In genomic region chr16:23452221-23452571, GRCh38 we compare ENCODE assay signal across 7 cellular contexts. TPM values are rescaled to one million over a fixed set of nuclear protein-coding genes. Genes with fewer than 3 reads are reported as not detected.
A peak's percentile ranks its signal among the peaks of the same experiment; 100 is the strongest.
DNase-seq lines count a peak whose midpoint lies in the region; ATAC-seq, FAIRE-seq and TF ChIP-seq lines count a peak whose summit lies in the region.

No MANE protein-coding gene starts in this region.

- peaks cover 14% of the 10 kb centered on the region for H3K79me2 ChIP-seq in keratinocyte (ENCODE audit: control insufficient read depth, insufficient read depth, low read length)

- H2AFZ ChIP-seq in keratinocyte (ENCODE audit: control insufficient read depth, low read length), result peak overlapping the region; percentile 100

- H3K4me2 ChIP-seq in keratinocyte (ENCODE audit: control insufficient read depth, extremely low read depth, insufficient read depth, low read depth, low read length), result peak overlapping the region; percentile 82

- H3K4me1 ChIP-seq in HUES64 (ENCODE audit: insufficient read depth, low read length), result peaks cover 7% of the 10 kb centered on the region
- H3K4me1 ChIP-seq in keratinocyte (ENCODE audit: control insufficient read depth, extremely low read depth, insufficient read depth, low read length), result peaks cover 5% of the 10 kb centered on the region
- peaks cover 6 to 30% (median 22%) of the 10 kb centered on the region in 5 donors for H3K4me1 ChIP-seq in subcutaneous abdominal adipose tissue (ENCODE audit: control insufficient read depth in 5 of 5, insufficient read depth in 5 of 5, low read length in 5 of 5)

- H3K9ac ChIP-seq in HUES64 (ENCODE audit: low read depth, low read length) (peak overlapping the region; percentile 70), keratinocyte (ENCODE audit: control insufficient read depth, extremely low read depth, insufficient read depth, low read length) (peak overlapping the region; percentile 91), subcutaneous abdominal adipose tissue (ENCODE audit: low read length in 5 of 5) (peak overlapping the region; percentile 81 to 97 (median 87))

- no peak for ATAC-seq in GM21381 (IDR thresholded peaks at IDR 0.05; ENCODE audit: unreplicated experiment)

- dilution Hi-C loops in keratinocyte (cut with MboI; ENCODE audit: extremely low pct_ligation_motif_present, low sequenced_read_pairs), result no loop called here

- WGBS in HUES64, result 9% methylated on average over 10 of the region's 10 CpGs

- TF ChIP-seq CTCF in keratinocyte (optimal IDR thresholded peaks at IDR 0.05 in 1 of 3, IDR thresholded peaks at IDR 0.05 in 1 of 3, conservative IDR thresholded peaks at IDR 0.05 in 1 of 3; ENCODE audit: extremely low read depth in 1 of 3, insufficient read depth in 2 of 3, low read length in 3 of 3), result no peak

- H3K36me3 ChIP-seq in HUES64 (ENCODE audit: insufficient read depth, low read length), result peaks cover 6% of the 10 kb centered on the region; the same call in 1 of the 2 replicates
- H3K36me3 ChIP-seq in keratinocyte (ENCODE audit: control insufficient read depth in 2 of 2, extremely low read depth in 1 of 2, insufficient read depth in 2 of 2, low read length in 2 of 2), result no peaks in the 10 kb centered on the region
- peaks cover 0 to 2% (median 0%) of the 10 kb centered on the region in 5 donors for H3K36me3 ChIP-seq in subcutaneous abdominal adipose tissue (ENCODE audit: control insufficient read depth in 5 of 5, insufficient read depth in 5 of 5, low read length in 5 of 5)

- no peak for FAIRE-seq in keratinocyte (lab: Jason Lieb, UNC)

- H3K27ac ChIP-seq in HUES64 (ENCODE audit: low read depth, low read length) (peak overlapping the region; percentile 92), keratinocyte (ENCODE audit: control insufficient read depth, insufficient read depth, low read length) (peak overlapping the region; percentile 81), subcutaneous abdominal adipose tissue (ENCODE audit: low read depth, low read length) (peak overlapping the region; percentile 90)

- H3K27me3 ChIP-seq in HUES64 (ENCODE audit: insufficient read depth, low read length), result no peaks in the 10 kb centered on the region
- H3K27me3 ChIP-seq in keratinocyte (ENCODE audit: control insufficient read depth, extremely low read depth, insufficient read depth, low read length), result no peaks in the 10 kb centered on the region
- no peaks in the 10 kb centered on the region for H3K27me3 ChIP-seq in subcutaneous abdominal adipose tissue (ENCODE audit: control insufficient read depth in 5 of 5, insufficient read depth in 4 of 5, low read length in 5 of 5)

- H3K4me3 ChIP-seq in HUES64 (ENCODE audit: low read length) (peak overlapping the region; percentile 77), keratinocyte (ENCODE audit: control insufficient read depth in 2 of 3, extremely low read depth in 1 of 3, insufficient read depth in 2 of 3, low read depth in 1 of 3, low read length in 3 of 3) (peak overlapping the region; percentile 83 to 94 (median 94)), subcutaneous abdominal adipose tissue (ENCODE audit: low read depth in 1 of 5, low read length in 5 of 5) (peak overlapping the region; percentile 97 to 99 (median 97))

- peak; percentile 18 for DNase-seq in activated naive CD4-positive, alpha-beta T cell treated with anti-CD3 and anti-CD28 coated beads, Interleukin-2, amount 50 U/mL, for 16 hours
- DNase-seq in keratinocyte (ENCODE audit: low read depth, low spot score), result no peak
- DNase-seq in mucosa of gallbladder (ENCODE audit: low spot score), result no peak
- no peak for DNase-seq in superior temporal gyrus (ENCODE audit: extremely low spot score)

- H3K9me3 ChIP-seq in HUES64 (ENCODE audit: insufficient read depth, low read depth, low read length) (no peaks in the 10 kb centered on the region), keratinocyte (ENCODE audit: control insufficient read depth, low read depth, low read length) (no peaks in the 10 kb centered on the region), subcutaneous abdominal adipose tissue (ENCODE audit: control insufficient read depth in 5 of 5, low read length in 5 of 5) (no peaks in the 10 kb centered on the region)

- no peaks in the 10 kb centered on the region for H4K20me1 ChIP-seq in keratinocyte (ENCODE audit: control insufficient read depth, extremely low read depth, insufficient read depth, low read length)

- no peaks in the 10 kb centered on the region for H3K9me1 ChIP-seq in keratinocyte (ENCODE audit: control insufficient read depth, extremely low read depth, insufficient read depth, low read length)

RNA-seq across cellular contexts. Expression of gene COG7, which starts 0.8 kb away (rescaled TPM):
- polyA plus RNA-seq in HUES64 (2013, experiment 1 of 2), result 8.0 TPM
- 10.0 TPM for polyA plus RNA-seq in HUES64 (2013, experiment 2 of 2)
- polyA plus RNA-seq in keratinocyte, result 14.7 to 18.1 TPM (median 16.6 TPM) in 3 replicates
- polyA plus RNA-seq in keratinocyte (2011; ENCODE audit: low read depth), result 8.8 TPM
- 9.2 and 13.6 TPM in 2 replicates for polyA plus RNA-seq in keratinocyte (2011; cell fraction: cytosol; rRNA removed)
- polyA plus RNA-seq in keratinocyte (2011; cell fraction: nucleus; rRNA removed), result 35.3 and 53.7 TPM in 2 replicates
- 10.7 and 13.3 TPM in 2 replicates for polyA plus RNA-seq in keratinocyte (2012; ENCODE audit: low replicate concordance)
- 21.0 to 33.8 TPM (median 25.3 TPM) in 3 replicates for polyA minus RNA-seq in keratinocyte
- polyA minus RNA-seq in keratinocyte (2011; cell fraction: cytosol; rRNA and poly(A)+ RNA removed), result 12.3 TPM
- polyA minus RNA-seq in keratinocyte (2011; cell fraction: nucleus; rRNA and poly(A)+ RNA removed), result 17.7 and 33.6 TPM in 2 replicates
- total RNA-seq in mucosa of gallbladder, result 27.4 TPM

RNA-seq across cellular contexts. Expression of gene GGA2, which starts 58.1 kb away (rescaled TPM):
- 59.6 TPM for polyA plus RNA-seq in HUES64 (2013, experiment 1 of 2)
- polyA plus RNA-seq in HUES64 (2013, experiment 2 of 2), result 53.8 TPM
- 30.2 to 54.1 TPM (median 41.2 TPM) in 3 replicates for polyA plus RNA-seq in keratinocyte
- 17.5 TPM for polyA plus RNA-seq in keratinocyte (2011; ENCODE audit: low read depth)
- 34.5 and 54.3 TPM in 2 replicates for polyA plus RNA-seq in keratinocyte (2011; cell fraction: cytosol; rRNA removed)
- polyA plus RNA-seq in keratinocyte (2011; cell fraction: nucleus; rRNA removed), result 87.7 and 94.8 TPM in 2 replicates
- 20.4 and 34.5 TPM in 2 replicates for polyA plus RNA-seq in keratinocyte (2012; ENCODE audit: low replicate concordance)
- polyA minus RNA-seq in keratinocyte, result 39.3 to 55.2 TPM (median 43.3 TPM) in 3 replicates
- polyA minus RNA-seq in keratinocyte (2011; cell fraction: cytosol; rRNA and poly(A)+ RNA removed), result 29.0 TPM
- polyA minus RNA-seq in keratinocyte (2011; cell fraction: nucleus; rRNA and poly(A)+ RNA removed), result 24.7 and 41.9 TPM in 2 replicates
- total RNA-seq in mucosa of gallbladder, result 54.3 TPM
